ENCODE assay signal across 22 cellular contexts in genomic region chr10:95356190-95356955, GRCh38.
"Had no signal": no experiment of that assay in that cellular context is flagged by ENCODE, and none has a peak within 500 bp of the region (broad histone marks: within the 10 kb centered on the region; RNA-seq: fewer than 3 reads in every experiment).

No MANE protein-coding gene starts in this region.

- H3K4me3 ChIP-seq: colonic mucosa, gastrocnemius medialis, lower lobe of right lung, psoas muscle, right lobe of liver, SJCRH30, testis had no signal

- H3K27ac ChIP-seq: colonic mucosa, lower lobe of right lung, psoas muscle, SJCRH30, testis had no signal

- H3K4me1 Mint-ChIP-seq: activated CD4-positive, alpha-beta T cell treated with anti-CD3 and anti-CD28 coated beads, Interleukin-2, amount 10 ng/mL, durations not matched to agents 24 days and 14 days; activated naive CD4-positive, alpha-beta T cell treated with anti-CD3 and anti-CD28 coated beads, Interleukin-2, amount 10 ng/mL, durations not matched to agents 7 days and 5 days; activated naive CD8-positive, alpha-beta T cell treated with anti-CD3 and anti-CD28 coated beads, Interleukin-2, amount 50 U/mL, for 24 hours; central memory CD8-positive, alpha-beta T cell; nephron had no signal

- H3K36me3 ChIP-seq: colonic mucosa, SJCRH30 had no signal

- H3K9me3 Mint-ChIP-seq: activated CD4-positive, alpha-beta T cell treated with anti-CD3 and anti-CD28 coated beads, Interleukin-2, amount 10 ng/mL, durations not matched to agents 24 days and 14 days; activated CD8-positive, alpha-beta T cell treated with anti-CD3 and anti-CD28 coated beads for 36 hours; activated naive CD4-positive, alpha-beta T cell treated with anti-CD3 and anti-CD28 coated beads, Interleukin-2, amount 10 ng/mL, durations not matched to agents 7 days and 5 days; activated naive CD8-positive, alpha-beta T cell treated with anti-CD3 and anti-CD28 coated beads, Interleukin-2, amount 50 U/mL, for 24 hours; activated T-cell treated with anti-CD3 and anti-CD28 coated beads, Interleukin-2, amount 50 U/mL, for 24 hours; activated T-helper 2 cell treated with anti-CD3 and anti-CD28 coated beads, Interferon-gamma antibody, Interleukin-2, Interleukin-4, amounts not matched to agents 10 μg/mL and 5 μg/mL and 100 μg/mL, durations not matched to agents 14 hours and 24 hours and 36 hours; brain; central memory CD8-positive, alpha-beta T cell; endodermal cell; nephron; type B pancreatic cell had no signal

- H3K36me3 Mint-ChIP-seq: activated naive CD4-positive, alpha-beta T cell treated with anti-CD3 and anti-CD28 coated beads, Interleukin-2, amount 10 ng/mL, durations not matched to agents 7 days and 5 days had no signal

- H3K4me1 ChIP-seq: colonic mucosa, testis had no signal

- DNase-seq: activated CD4-positive, alpha-beta T cell treated with anti-CD3 and anti-CD28 coated beads, Interleukin-2, amount 10 ng/mL, durations not matched to agents 24 days and 14 days; activated CD8-positive, alpha-beta T cell treated with anti-CD3 and anti-CD28 coated beads for 36 hours; activated naive CD4-positive, alpha-beta T cell treated with anti-CD3 and anti-CD28 coated beads, Interleukin-2, amount 10 ng/mL, durations not matched to agents 7 days and 5 days; activated naive CD8-positive, alpha-beta T cell treated with anti-CD3 and anti-CD28 coated beads, Interleukin-2, amount 50 U/mL, for 24 hours; activated T-cell treated with anti-CD3 and anti-CD28 coated beads, Interleukin-2, amount 50 U/mL, for 24 hours; colonic mucosa; endodermal cell; gastrocnemius medialis; left cardiac atrium; lower lobe of right lung; psoas muscle; right lobe of liver; SJCRH30; stimulated activated CD8-positive, alpha-beta memory T cell treated with anti-CD3 and anti-CD28 coated beads, Interleukin-4, amount 100 ng/mL, for 48 hours; stimulated activated naive CD4-positive, alpha-beta T cell treated with Interleukin-2 at 50 U/mL for 16 hours; T1000; testis had no signal

- H3K4me3 Mint-ChIP-seq: activated CD4-positive, alpha-beta T cell treated with anti-CD3 and anti-CD28 coated beads, Interleukin-2, amount 10 ng/mL, durations not matched to agents 24 days and 14 days; activated CD8-positive, alpha-beta T cell treated with anti-CD3 and anti-CD28 coated beads for 36 hours; activated naive CD4-positive, alpha-beta T cell treated with anti-CD3 and anti-CD28 coated beads, Interleukin-2, amount 10 ng/mL, durations not matched to agents 7 days and 5 days; activated naive CD8-positive, alpha-beta T cell treated with anti-CD3 and anti-CD28 coated beads, Interleukin-2, amount 50 U/mL, for 24 hours; activated T-cell treated with anti-CD3 and anti-CD28 coated beads, Interleukin-2, amount 50 U/mL, for 24 hours; brain; central memory CD8-positive, alpha-beta T cell; endodermal cell; nephron; type B pancreatic cell had no signal

- H3K9me3 ChIP-seq: colonic mucosa, gastrocnemius medialis, lower lobe of right lung, psoas muscle, right lobe of liver, SJCRH30, testis had no signal

- H3K27me3 Mint-ChIP-seq: activated naive CD4-positive, alpha-beta T cell treated with anti-CD3 and anti-CD28 coated beads, Interleukin-2, amount 10 ng/mL, durations not matched to agents 7 days and 5 days; activated naive CD8-positive, alpha-beta T cell treated with anti-CD3 and anti-CD28 coated beads, Interleukin-2, amount 50 U/mL, for 24 hours; activated T-cell treated with anti-CD3 and anti-CD28 coated beads, Interleukin-2, amount 50 U/mL, for 24 hours; brain; central memory CD8-positive, alpha-beta T cell had no signal

- ATAC-seq: activated CD8-positive, alpha-beta T cell treated with anti-CD3 and anti-CD28 coated beads for 36 hours; activated naive CD8-positive, alpha-beta T cell treated with anti-CD3 and anti-CD28 coated beads, Interleukin-2, amount 50 U/mL, for 24 hours; gastrocnemius medialis; lower lobe of right lung had no signal

- H3K27ac Mint-ChIP-seq: activated CD4-positive, alpha-beta T cell treated with anti-CD3 and anti-CD28 coated beads, Interleukin-2, amount 10 ng/mL, durations not matched to agents 24 days and 14 days; activated CD8-positive, alpha-beta T cell treated with anti-CD3 and anti-CD28 coated beads for 36 hours; activated naive CD4-positive, alpha-beta T cell treated with anti-CD3 and anti-CD28 coated beads, Interleukin-2, amount 10 ng/mL, durations not matched to agents 7 days and 5 days; activated naive CD8-positive, alpha-beta T cell treated with anti-CD3 and anti-CD28 coated beads, Interleukin-2, amount 50 U/mL, for 24 hours; activated T-cell treated with anti-CD3 and anti-CD28 coated beads, Interleukin-2, amount 50 U/mL, for 24 hours; activated T-helper 2 cell treated with anti-CD3 and anti-CD28 coated beads, Interferon-gamma antibody, Interleukin-2, Interleukin-4, amounts not matched to agents 10 μg/mL and 5 μg/mL and 100 μg/mL, durations not matched to agents 14 hours and 24 hours and 36 hours; endodermal cell; nephron; type B pancreatic cell had no signal

- H3K27me3 ChIP-seq: colonic mucosa, gastrocnemius medialis, right lobe of liver, SJCRH30, testis had no signal
